8 cellular contexts compared by ENCODE assay signal in genomic region chr11:74388678-74389327, GRCh38. TPM values are rescaled to one million over a fixed set of nuclear protein-coding genes. Genes with fewer than 3 reads are reported as not detected.
DNase-seq lines count a peak whose midpoint lies in the region; ATAC-seq, FAIRE-seq and TF ChIP-seq lines count a peak whose summit lies in the region.

No MANE protein-coding gene starts in this region.

- no peaks in the 10 kb centered on the region for H3K27me3 ChIP-seq in BE2C
- no peaks in the 10 kb centered on the region for H3K27me3 ChIP-seq in GM23338 (ENCODE audit: insufficient read depth)
- H3K27me3 ChIP-seq in H1 (replicated peaks in 1 of 4; ENCODE audit: control insufficient read depth in 3 of 4, extremely low read depth in 1 of 4, insufficient read depth in 3 of 4, low read length in 3 of 4), result no peaks in the 10 kb centered on the region

- CTCF ChIA-PET in H1 (lab: Charles Lee; ENCODE audit: partially characterized antibody), result interaction anchor here (0.6 to 3.5 kb wide), 28 partner anchors 8 to 875 kb away, joined by 3 to 24 read pairs (median 4); partner anchors contain the start of gene PGM2L1

- ATAC-seq in GM23338 (peak; percentile 97), HG02973 (IDR thresholded peaks at IDR 0.05; ENCODE audit: unreplicated experiment) (no peak)

- H3K27ac ChIP-seq in GM23338 (ENCODE audit: low read depth), result peak overlapping the region; percentile 41
- no peak overlapping the region for H3K27ac ChIP-seq in H1 (ENCODE audit: low read depth, low read length)

- peak overlapping the region; percentile 36; the same call in 1 of the 3 replicates for H3K4me3 Mint-ChIP-seq in GM23338

- H3K23me2 ChIP-seq in H1 (ENCODE audit: low read depth, low read length), result no peaks in the 10 kb centered on the region; the same call in 1 of the 2 replicates

- H3K18ac ChIP-seq in H1 (ENCODE audit: extremely low read depth, low read length), result no peak overlapping the region

- POLR2A ChIA-PET in H1 (lab: Charles Lee; ENCODE audit: partially characterized antibody), result interaction anchor here (1.0 to 1.3 kb wide), 2 partner anchors 9 to 10 kb away, joined by 4 to 7 read pairs; no protein-coding TSS in a partner anchor

- no peak overlapping the region for H4K91ac ChIP-seq in H1 (replicated peaks; ENCODE audit: insufficient read length, low read length)

- H3K36me3 ChIP-seq in BE2C (no peaks in the 10 kb centered on the region), GM23338 (ENCODE audit: insufficient read depth) (no peaks in the 10 kb centered on the region), H1 (ENCODE audit: control insufficient read depth in 2 of 4, insufficient read depth in 4 of 4, low read length in 3 of 4) (no peaks in the 10 kb centered on the region)

- no peak for TF ChIP-seq EP300 in H1 (IDR thresholded peaks at IDR 0.05; ENCODE audit: borderline replicate concordance in 1 of 2, low read depth in 2 of 2, low read length in 2 of 2)

- H3K23ac ChIP-seq in H1 (ENCODE audit: insufficient read length), result no peak overlapping the region

- H2BK5ac ChIP-seq in H1 (ENCODE audit: low read depth, low read length), result no peak overlapping the region

- H3K36me3 Mint-ChIP-seq in GM23338 (ENCODE audit: low read depth), result no peaks in the 10 kb centered on the region

- no peaks in the 10 kb centered on the region for H3K9me3 ChIP-seq in BE2C
- H3K9me3 ChIP-seq in H1 (ENCODE audit: insufficient read depth in 2 of 2, low read depth in 1 of 2, low read length in 1 of 2), result no peaks in the 10 kb centered on the region

- H4K20me1 ChIP-seq in GM23338 (replicated peaks; ENCODE audit: insufficient read depth) (no peaks in the 10 kb centered on the region), H1 (replicated peaks in 1 of 2; ENCODE audit: control insufficient read depth in 1 of 2, insufficient read depth in 2 of 2, low read length in 2 of 2) (no peaks in the 10 kb centered on the region)

- H2AFZ ChIP-seq in GM23338, result no peak overlapping the region
- no peak overlapping the region for H2AFZ ChIP-seq in H1 (ENCODE audit: low read length)

- TF ChIP-seq CTCF in BE2C (IDR thresholded peaks at IDR 0.05; ENCODE audit: low read depth, low read length) (peak; percentile 86), GM23338 (conservative IDR thresholded peaks at IDR 0.05; ENCODE audit: low read depth in 2 of 2) (peak; percentile 76 to 95), H1 (IDR thresholded peaks at IDR 0.05; ENCODE audit: control extremely low read depth in 1 of 3, insufficient read depth in 1 of 3, low read depth in 1 of 3, low read length in 3 of 3) (peak in 2 of 3 experiments; percentile 50 to 72; a peak in 2 of 4 replicates)

- H3K27ac Mint-ChIP-seq in GM23338, result peak overlapping the region; percentile 81

- H3K4me3 ChIP-seq in BE2C (ENCODE audit: low read depth, low read length) (no peak overlapping the region), GM23338 (no peak overlapping the region), H1 (ENCODE audit: extremely low read depth in 1 of 4, insufficient read depth in 2 of 4, low read depth in 3 of 4, low read length in 4 of 4) (no peak overlapping the region)

- H4K8ac ChIP-seq in H1 (ENCODE audit: extremely low read depth, insufficient read depth, low read length), result no peak overlapping the region

- H3K9me3 Mint-ChIP-seq in GM23338, result no peaks in the 10 kb centered on the region

- no peak overlapping the region for H3K4ac ChIP-seq in H1 (replicated peaks; ENCODE audit: insufficient read length, low read depth, low read length)

- FAIRE-seq in H1 (lab: Jason Lieb, UNC), result peak; percentile 90

- H2BK20ac ChIP-seq in H1 (ENCODE audit: low read length), result no peak overlapping the region

- no peaks in the 10 kb centered on the region for H3K79me1 ChIP-seq in H1 (ENCODE audit: low read depth, low read length)

- WGBS in H1 (ENCODE audit: extremely low coverage in 1 of 2, insufficient coverage in 1 of 2, insufficient read length in 1 of 2, insufficient replicate concordance in 2 of 2, low coverage in 1 of 2, low lambda C conversion rate in 2 of 2, missing lambda C conversion rate in 1 of 2), 2 experiments, result 5% methylated on average over 2 of the region's 2 CpGs; no CpG with 5 or more reads in 1 of the 2 experiments

- peaks cover 3% of the 10 kb centered on the region; the same call in 1 of the 2 replicates for H3K4me1 ChIP-seq in BE2C
- peaks cover 42% of the 10 kb centered on the region for H3K4me1 ChIP-seq in GM23338 (ENCODE audit: insufficient read depth)
- H3K4me1 ChIP-seq in H1 (replicated peaks in 1 of 4; ENCODE audit: control insufficient read depth in 3 of 4, insufficient read depth in 4 of 4, low read length in 3 of 4), result peaks cover 0 to 3% (median 2%) of the 10 kb centered on the region in 4 experiments; a peak in 3 of 7 replicates

- no peaks in the 10 kb centered on the region for H3K9me2 ChIP-seq in GM23338 (ENCODE audit: insufficient read depth)

- DNase-seq in BE2C, result peak; percentile 72
- DNase-seq in GM23338 (ENCODE audit: low spot score), result peak; percentile 87
- DNase-seq in NCI-H526 (lab: John Stamatoyannopoulos, UW), result peak; percentile 20 to 82
- peak; percentile 58 to 73 for DNase-seq in activated CD4-positive, alpha-beta T cell treated with anti-CD3 and anti-CD28 coated beads, Interleukin-2, amount 50 U/mL, for 48 hours
- DNase-seq in H1 (ENCODE audit: low read depth in 1 of 2, low spot score in 2 of 2), result peak in 1 of 2 experiments; percentile 61
- DNase-seq in middle frontal gyrus (ENCODE audit: extremely low spot score, low spot score), result peak; percentile 58
- peak; percentile 40 for DNase-seq in stimulated activated naive CD4-positive, alpha-beta T cell treated with Interleukin-2 at 50 U/mL for 16 hours (lab: John Stamatoyannopoulos, UW)

- H3K56ac ChIP-seq in H1 (replicated peaks; ENCODE audit: insufficient read length, low read depth, low read length), result no peak overlapping the region

- H3F3A ChIP-seq in GM23338 (replicated peaks; ENCODE audit: low read depth), result no peaks in the 10 kb centered on the region

- H3K27me3 Mint-ChIP-seq in GM23338 (ENCODE audit: insufficient read depth, low read depth, poor library complexity), result peaks cover 4% of the 10 kb centered on the region

- H2AK5ac ChIP-seq in H1 (ENCODE audit: low read depth, low read length), result no peak overlapping the region

- no peak overlapping the region for H3K9ac ChIP-seq in H1 (replicated peaks in 1 of 4; ENCODE audit: extremely low read depth in 1 of 4, low read depth in 3 of 4, low read length in 3 of 4)

- H2BK12ac ChIP-seq in H1 (ENCODE audit: low read depth, low read length), result no peak overlapping the region

- H3K4me2 ChIP-seq in GM23338, result no peak overlapping the region
- no peak overlapping the region for H3K4me2 ChIP-seq in H1 (ENCODE audit: insufficient read depth in 1 of 2, low read depth in 2 of 2, low read length in 2 of 2)

- H3K4me1 Mint-ChIP-seq in GM23338, result peaks cover 38% of the 10 kb centered on the region

- no peak for TF ChIP-seq POLR2A in H1 (IDR thresholded peaks at IDR 0.05; ENCODE audit: control extremely low read depth in 1 of 2, low read depth in 2 of 2, low read length in 2 of 2)

- TF ChIP-seq RAD21 in H1 (IDR thresholded peaks at IDR 0.05 in 1 of 2, conservative IDR thresholded peaks at IDR 0.05 in 1 of 2; ENCODE audit: low read depth in 2 of 2, low read length in 2 of 2), result peak; percentile 53 to 55

- peak overlapping the region; percentile 60 for H4K5ac ChIP-seq in H1 (ENCODE audit: insufficient read length, low read depth, low read length)

- no peak overlapping the region for H2BK15ac ChIP-seq in H1 (ENCODE audit: low read length)

- peaks cover 70% of the 10 kb centered on the region for H3K79me2 ChIP-seq in GM23338 (replicated peaks; ENCODE audit: insufficient read depth)
- H3K79me2 ChIP-seq in H1 (ENCODE audit: control insufficient read depth in 1 of 2, insufficient read depth in 2 of 2, low read length in 2 of 2), result peaks cover 0 to 37% of the 10 kb centered on the region in 2 experiments; a peak in 2 of 4 replicates

- H2BK120ac ChIP-seq in H1 (replicated peaks; ENCODE audit: low read depth, low read length), result no peak overlapping the region

- H3K14ac ChIP-seq in H1 (ENCODE audit: insufficient read length), result no peak overlapping the region

TF ChIP-seq in GM23338, 12 proteins besides CTCF, POLR2A, EP300 and RAD21:
- TF ChIP-seq NANOG (IDR thresholded peaks at IDR 0.05; ENCODE audit: borderline replicate concordance), result no peak

TF ChIP-seq in H1, 55 proteins besides CTCF, POLR2A, EP300 and RAD21 (continues in another document):
- TF ChIP-seq SAP30 (IDR thresholded peaks at IDR 0.05; ENCODE audit: insufficient read depth, insufficient replicate concordance, low read length), result no peak

RNA-seq across cellular contexts. Expression of gene PGM2L1, which starts 9.4 kb away (rescaled TPM):
- polyA plus RNA-seq in BE2C (2012; ENCODE audit: insufficient read depth, insufficient read length, low read depth), result 0.45 TPM
- 41.0 and 44.4 TPM in 2 replicates for total RNA-seq in GM23338 (2014; rRNA removed; shearing (Covaris generic))
- polyA plus RNA-seq in GM23338 (2016; fragmentation: Nextera tagmentation; extraction: Ambion mirVana), result 27.2 and 32.6 TPM in 2 replicates
- 40.0 and 42.7 TPM in 2 replicates for total RNA-seq in H1 (2021; fragmentation: NEBNext Ultra II Directional; extraction: Animal tissue kit (Norgen Biotek cat#: 25700))
- 5.0 and 5.5 TPM in 2 replicates for polyA plus RNA-seq in H1 (2011; rRNA removed)
- polyA plus RNA-seq in H1 (2011; cell fraction: cytosol; rRNA removed), result 5.8 TPM
- polyA plus RNA-seq in H1 (2011; cell fraction: nucleus; rRNA removed), result 13.5 TPM
- polyA plus RNA-seq in H1 (2012, experiment 1 of 2), result 6.9 to 13.5 TPM (median 10.4 TPM) in 4 replicates
- polyA plus RNA-seq in H1 (2012, experiment 2 of 2), result 1.1 TPM
- 21.1 TPM for polyA plus RNA-seq in H1 (2013, experiment 1 of 2)
- polyA plus RNA-seq in H1 (2013, experiment 2 of 2), result 18.9 TPM
- polyA minus RNA-seq in H1 (2011; rRNA and poly(A)+ RNA removed), result 11.9 and 12.8 TPM in 2 replicates
- polyA minus RNA-seq in H1 (2011; cell fraction: cytosol; rRNA and poly(A)+ RNA removed), result 13.5 TPM
- polyA minus RNA-seq in H1 (2011; cell fraction: nucleus; rRNA and poly(A)+ RNA removed), result 38.9 TPM
